3 cellular contexts compared by ENCODE assay signal in genomic region chr19:11225172-11225571, GRCh38.
TF ChIP-seq lines count a peak whose summit lies in the region.

No MANE protein-coding gene starts in this region.

TF ChIP-seq in liver, 16 proteins besides CTCF, POLR2A, EP300 and RAD21:
- TF ChIP-seq EGR1 (IDR thresholded peaks at IDR 0.05; ENCODE audit: low read depth in 2 of 2), result no peak
- TF ChIP-seq RXRA (IDR thresholded peaks at IDR 0.05), result peak in 1 of 2 donors; percentile 54
- no peak for TF ChIP-seq REST (IDR thresholded peaks at IDR 0.05)
- peak; percentile 58 to 63 for TF ChIP-seq HNF4A (conservative IDR thresholded peaks at IDR 0.05)
- TF ChIP-seq YY1 (IDR thresholded peaks at IDR 0.05), result peak; percentile 63
- peak; percentile 36 for TF ChIP-seq NR2F2 (IDR thresholded peaks at IDR 0.05)
TF ChIP-seq in liver: peak in this region for 4.

TF ChIP-seq in HepG2, 621 proteins besides CTCF, POLR2A, EP300 and RAD21:
- no peak for TF ChIP-seq BRF2 (CRISPR knock-in tag; IDR thresholded peaks at IDR 0.05)

TF ChIP-seq in SK-N-SH, 30 proteins besides CTCF, POLR2A, EP300 and RAD21:
- no peak for TF ChIP-seq TCF12 (IDR thresholded peaks at IDR 0.05)
